Comparison of ENCODE assay signal across 1 cellular context in the genomic region with DNA sequence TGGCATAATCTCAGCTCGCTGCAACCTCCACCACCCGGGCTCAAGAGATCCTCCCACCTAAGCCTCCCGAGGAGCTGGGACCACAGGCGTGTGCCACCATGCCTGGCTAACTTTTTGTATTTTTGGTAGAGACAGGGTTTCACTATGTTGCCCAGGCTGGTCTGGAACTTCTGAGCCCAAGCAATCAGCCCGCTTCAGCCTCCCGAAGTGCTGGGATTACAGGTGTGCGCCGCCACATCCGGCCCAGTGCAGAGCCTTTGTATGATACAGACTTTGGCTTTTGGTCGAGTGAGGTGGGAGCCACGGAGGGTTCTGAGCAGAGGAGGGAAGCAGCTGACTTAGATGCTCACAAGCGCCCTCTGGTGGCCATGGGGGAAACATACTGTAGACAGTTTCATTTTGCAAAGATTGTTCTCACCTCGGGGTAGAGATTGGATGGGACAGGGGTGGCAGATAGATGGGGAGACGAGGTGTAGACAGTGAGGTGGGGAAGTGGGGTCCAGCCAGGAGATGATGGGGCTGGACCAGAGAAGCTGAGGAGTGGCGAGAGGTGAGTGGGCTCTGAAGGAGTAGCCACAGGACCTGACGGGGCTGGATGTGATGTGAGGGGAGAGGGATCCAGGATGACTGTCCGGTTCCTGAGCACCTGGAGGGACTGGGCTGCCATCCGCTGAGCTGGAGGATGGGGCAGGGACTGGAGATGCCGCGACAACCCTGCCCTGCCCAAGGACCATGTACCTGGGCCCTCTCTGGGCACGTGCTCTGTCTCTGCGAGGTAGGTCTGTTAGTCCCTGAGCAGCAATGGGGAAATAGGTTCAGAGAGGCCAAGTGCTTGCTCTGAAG.
TF ChIP-seq lines count a peak whose summit lies in the region.

No MANE protein-coding gene starts in this region.

TF ChIP-seq in K562, 482 proteins besides CTCF, POLR2A, EP300 and RAD21 (continued from another document):
- peak; percentile 21 for TF ChIP-seq CTCFL (IDR thresholded peaks at IDR 0.05; ENCODE audit: borderline replicate concordance, insufficient read depth, low read depth, low read length, poor library complexity, severe bottlenecking)
- 0 out of 4 replicates have a peak, but pooled peaks of 1 of the 2 experiments have one; percentile 45 for TF ChIP-seq MLLT1 (IDR thresholded peaks at IDR 0.05)
- TF ChIP-seq, protein P1, sequence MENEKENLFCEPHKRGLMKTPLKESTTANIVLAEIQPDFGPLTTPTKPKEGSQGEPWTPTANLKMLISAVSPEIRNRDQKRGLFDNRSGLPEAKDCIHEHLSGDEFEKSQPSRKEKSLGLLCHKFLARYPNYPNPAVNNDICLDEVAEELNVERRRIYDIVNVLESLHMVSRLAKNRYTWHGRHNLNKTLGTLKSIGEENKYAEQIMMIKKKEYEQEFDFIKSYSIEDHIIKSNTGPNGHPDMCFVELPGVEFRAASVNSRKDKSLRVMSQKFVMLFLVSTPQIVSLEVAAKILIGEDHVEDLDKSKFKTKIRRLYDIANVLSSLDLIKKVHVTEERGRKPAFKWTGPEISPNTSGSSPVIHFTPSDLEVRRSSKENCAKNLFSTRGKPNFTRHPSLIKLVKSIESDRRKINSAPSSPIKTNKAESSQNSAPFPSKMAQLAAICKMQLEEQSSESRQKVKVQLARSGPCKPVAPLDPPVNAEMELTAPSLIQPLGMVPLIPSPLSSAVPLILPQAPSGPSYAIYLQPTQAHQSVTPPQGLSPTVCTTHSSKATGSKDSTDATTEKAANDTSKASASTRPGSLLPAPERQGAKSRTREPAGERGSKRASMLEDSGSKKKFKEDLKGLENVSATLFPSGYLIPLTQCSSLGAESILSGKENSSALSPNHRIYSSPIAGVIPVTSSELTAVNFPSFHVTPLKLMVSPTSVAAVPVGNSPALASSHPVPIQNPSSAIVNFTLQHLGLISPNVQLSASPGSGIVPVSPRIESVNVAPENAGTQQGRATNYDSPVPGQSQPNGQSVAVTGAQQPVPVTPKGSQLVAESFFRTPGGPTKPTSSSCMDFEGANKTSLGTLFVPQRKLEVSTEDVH (IDR thresholded peaks at IDR 0.05; ENCODE audit: low read depth, partially characterized antibody): peak; percentile 29
- TF ChIP-seq SMARCA5 (IDR thresholded peaks at IDR 0.05): peak; percentile 97
- TF ChIP-seq HDAC2 (IDR thresholded peaks at IDR 0.05): peak; percentile 46; the same call in 1 of the 2 replicates
- TF ChIP-seq RBM25 (IDR thresholded peaks at IDR 0.05; ENCODE audit: low read depth, low read length, severe bottlenecking): peak; percentile 95
- peak; percentile 70 to 89 for TF ChIP-seq KDM1A (IDR thresholded peaks at IDR 0.05)
- TF ChIP-seq MTA3 (IDR thresholded peaks at IDR 0.05; ENCODE audit: borderline replicate concordance): 0 out of 2 replicates have a peak, but pooled peaks have one; percentile 26
- TF ChIP-seq CC2D1A (IDR thresholded peaks at IDR 0.05): 0 out of 2 replicates have a peak, but pooled peaks have one; percentile 27
- TF ChIP-seq CBX1 (IDR thresholded peaks at IDR 0.05; ENCODE audit: low read depth): peak; percentile 78; the same call in 1 of the 2 replicates
- TF ChIP-seq DACH1 (IDR thresholded peaks at IDR 0.05; ENCODE audit: partially characterized antibody): peak; percentile 71
- TF ChIP-seq CBX3 (IDR thresholded peaks at IDR 0.05; ENCODE audit: borderline replicate concordance in 1 of 2, low read length in 2 of 2): 0 out of 3 replicates have a peak, but pooled peaks of 1 of the 2 experiments have one; percentile 55
- TF ChIP-seq, protein P2, sequence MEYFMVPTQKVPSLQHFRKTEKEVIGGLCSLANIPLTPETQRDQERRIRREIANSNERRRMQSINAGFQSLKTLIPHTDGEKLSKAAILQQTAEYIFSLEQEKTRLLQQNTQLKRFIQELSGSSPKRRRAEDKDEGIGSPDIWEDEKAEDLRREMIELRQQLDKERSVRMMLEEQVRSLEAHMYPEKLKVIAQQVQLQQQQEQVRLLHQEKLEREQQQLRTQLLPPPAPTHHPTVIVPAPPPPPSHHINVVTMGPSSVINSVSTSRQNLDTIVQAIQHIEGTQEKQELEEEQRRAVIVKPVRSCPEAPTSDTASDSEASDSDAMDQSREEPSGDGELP (CRISPR knock-in tag; IDR thresholded peaks at IDR 0.05; ENCODE audit: borderline replicate concordance): peak; percentile 86
- TF ChIP-seq RCOR1 (IDR thresholded peaks at IDR 0.05; ENCODE audit: borderline replicate concordance in 1 of 2, low read depth in 2 of 2, low read length in 2 of 2): peak in 1 of 2 experiments; percentile 74; a peak in 2 of 4 replicates
TF ChIP-seq in K562: peak in this region for 27; not testable (repeated sequence) for 455.
